25 cellular contexts compared by ENCODE assay signal in the genomic region with DNA sequence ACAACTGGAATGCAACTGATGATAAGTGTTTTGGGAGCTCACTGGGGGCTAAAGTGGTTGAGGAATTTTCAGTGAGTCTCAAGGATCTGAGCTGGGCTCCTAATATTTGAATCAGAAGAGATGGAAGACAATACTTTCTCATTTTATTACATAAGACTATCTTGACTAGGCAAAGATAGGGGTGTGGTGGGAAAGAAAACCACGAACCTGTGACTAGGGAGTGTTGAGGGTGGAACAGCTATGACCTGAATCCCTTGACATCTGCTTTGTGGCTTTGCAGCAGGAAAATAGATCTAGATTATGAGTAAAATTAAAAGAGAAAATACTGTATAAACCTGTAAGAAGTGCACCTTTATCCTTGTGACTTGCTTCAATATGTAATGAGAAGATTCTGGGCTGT.
"Had no signal": no experiment of that assay in that cellular context is flagged by ENCODE, and none has a peak within 500 bp of the region (broad histone marks: within the 10 kb centered on the region; RNA-seq: fewer than 3 reads in every experiment).

No MANE protein-coding gene starts in this region.

- DNase-seq: activated CD4-positive, alpha-beta memory T cell treated with anti-CD3 and anti-CD28 coated beads, Interleukin-2, amount 10 ng/mL, durations not matched to agents 7 days and 5 days; activated CD4-positive, alpha-beta T cell treated with anti-CD3 and anti-CD28 coated beads, Interleukin-2, amount 50 U/mL, for 1 hour; activated CD4-positive, CD25-positive, alpha-beta regulatory T cell; activated gamma-delta T cell; activated naive CD4-positive, alpha-beta T cell treated with anti-CD3 and anti-CD28 coated beads for 36 hours; activated T-cell treated with anti-CD3 and anti-CD28 coated beads for 4 hours; activated T-cell treated with anti-CD3 and anti-CD28 coated beads, Interleukin-2, amount 50 U/mL, for 48 hours; amygdala; brain microvascular endothelial cell; caudate nucleus; Kasumi-1; KBM-7; MV-4-11; NCI-H1092 treated with DMSO at 0.1 percent for 48 hours; NCI-H1436; NCI-H1694 treated with DMSO at 0.1 percent for 48 hours; NCI-H2029 treated with DMSO at 0.1 percent for 48 hours; NCI-H446; NCI-H524; SJCRH30; SK-N-SH; T-helper 1 cell had no signal

- H3K9me3 ChIP-seq: SJCRH30, SK-N-SH had no signal

- H3K9ac ChIP-seq: SK-N-SH had no signal

- H3K27ac Mint-ChIP-seq: activated CD4-positive, alpha-beta memory T cell treated with anti-CD3 and anti-CD28 coated beads, Interleukin-2, amount 10 ng/mL, durations not matched to agents 7 days and 5 days; activated naive CD4-positive, alpha-beta T cell treated with anti-CD3 and anti-CD28 coated beads for 36 hours; activated naive CD8-positive, alpha-beta T cell; activated T-helper 17 cell treated with anti-CD3 and anti-CD28 coated beads, Interleukin-2, amount 50 U/mL, for 72 hours had no signal

- H3K4me3 Mint-ChIP-seq: activated CD4-positive, alpha-beta memory T cell treated with anti-CD3 and anti-CD28 coated beads, Interleukin-2, amount 10 ng/mL, durations not matched to agents 7 days and 5 days; activated naive CD4-positive, alpha-beta T cell treated with anti-CD3 and anti-CD28 coated beads for 36 hours; activated naive CD8-positive, alpha-beta T cell; activated T-helper 17 cell treated with anti-CD3 and anti-CD28 coated beads, Interleukin-2, amount 50 U/mL, for 72 hours had no signal

- H3K4me1 Mint-ChIP-seq: activated CD4-positive, alpha-beta memory T cell treated with anti-CD3 and anti-CD28 coated beads, Interleukin-2, amount 10 ng/mL, durations not matched to agents 7 days and 5 days; activated T-helper 17 cell treated with anti-CD3 and anti-CD28 coated beads, Interleukin-2, amount 50 U/mL, for 72 hours had no signal

- H3K27me3 Mint-ChIP-seq: activated CD4-positive, alpha-beta memory T cell treated with anti-CD3 and anti-CD28 coated beads, Interleukin-2, amount 10 ng/mL, durations not matched to agents 7 days and 5 days; activated naive CD8-positive, alpha-beta T cell; activated T-helper 17 cell treated with anti-CD3 and anti-CD28 coated beads, Interleukin-2, amount 50 U/mL, for 72 hours had no signal

- ATAC-seq: activated T-helper 17 cell treated with anti-CD3 and anti-CD28 coated beads, Interleukin-2, amount 50 U/mL, for 72 hours had no signal

- H3K4me1 ChIP-seq: SJCRH30 had no signal

- H3K27ac ChIP-seq: brain microvascular endothelial cell, SJCRH30, VCaP had no signal

- H3K36me3 Mint-ChIP-seq: activated naive CD8-positive, alpha-beta T cell had no signal

- H3K4me3 ChIP-seq: SJCRH30 had no signal

- H3K4me2 ChIP-seq: SK-N-SH had no signal

- H3K36me3 ChIP-seq: brain microvascular endothelial cell, SJCRH30 had no signal

- H3K27me3 ChIP-seq: brain microvascular endothelial cell, SJCRH30 had no signal

- H3K9me3 Mint-ChIP-seq: activated naive CD4-positive, alpha-beta T cell treated with anti-CD3 and anti-CD28 coated beads for 36 hours; activated T-helper 17 cell treated with anti-CD3 and anti-CD28 coated beads, Interleukin-2, amount 50 U/mL, for 72 hours had no signal
